ENCODE assay signal across 9 cellular contexts in genomic region chr20:45097485-45098095, GRCh38. TPM values are rescaled to one million over a fixed set of nuclear protein-coding genes. Genes with fewer than 3 reads are reported as not detected.
A peak's percentile ranks its signal among the peaks of the same experiment; 100 is the strongest.
DNase-seq lines count a peak whose midpoint lies in the region; ATAC-seq and TF ChIP-seq lines count a peak whose summit lies in the region.
"Had no signal": no experiment of that assay in that cellular context is flagged by ENCODE, and none has a peak within 500 bp of the region (broad histone marks: within the 10 kb centered on the region; RNA-seq: fewer than 3 reads in every experiment).

No MANE protein-coding gene starts in this region.

- H2BK12ac ChIP-seq in mesenchymal stem cell (ENCODE audit: low read length in 2 of 2), result peak overlapping the region in 1 of 2 experiments; percentile 43

- H3K14ac ChIP-seq in mesenchymal stem cell (ENCODE audit: low read length in 2 of 2), result no peak overlapping the region

- H3K36me3 ChIP-seq in iPS-15b (ENCODE audit: control insufficient read depth, insufficient read depth, low read length) (no peaks in the 10 kb centered on the region), mesenchymal stem cell (ENCODE audit: control insufficient read depth in 1 of 2, insufficient read depth in 2 of 2, low read depth in 1 of 2, low read length in 2 of 2) (peaks cover 0 to 10% of the 10 kb centered on the region in 2 experiments)

- no peak overlapping the region for H3K4me2 ChIP-seq in mesenchymal stem cell (ENCODE audit: low read length, poor library complexity, severe bottlenecking)

- H3K9me3 Mint-ChIP-seq in progenitor cell of endocrine pancreas (ENCODE audit: low read depth), result no peaks in the 10 kb centered on the region

- no peaks in the 10 kb centered on the region for H3K36me3 Mint-ChIP-seq in progenitor cell of endocrine pancreas (ENCODE audit: insufficient read depth)

- H3K27ac Mint-ChIP-seq in progenitor cell of endocrine pancreas, result no peak overlapping the region

- H4K8ac ChIP-seq in mesenchymal stem cell (ENCODE audit: low read length), result no peak overlapping the region

- no peak overlapping the region for H3K23ac ChIP-seq in mesenchymal stem cell (ENCODE audit: low read length in 2 of 2)

- peak in 67 of 76 experiments; percentile 9 to 81 (median 49) for DNase-seq in HUDEP-2 (lab: John Stamatoyannopoulos, UW; ENCODE audit: unreplicated experiment in 76 of 76)
- DNase-seq in activated naive CD4-positive, alpha-beta T cell treated with Interleukin-2 at 50 U/mL for 16 hours, result peak; percentile 27
- peak; percentile 63 for DNase-seq in stimulated activated CD8-positive, alpha-beta memory T cell treated with anti-CD3 and anti-CD28 coated beads, Interleukin-4, amount 100 ng/mL, for 48 hours
- DNase-seq in progenitor cell of endocrine pancreas (ENCODE audit: low spot score, unreplicated experiment), result no peak
- no peak for DNase-seq in NCI-H187 (lab: John Stamatoyannopoulos, UW)
- no peak for DNase-seq in mesenchymal stem cell

- no peak overlapping the region for H2BK15ac ChIP-seq in mesenchymal stem cell (ENCODE audit: low read depth, poor library complexity, severe bottlenecking)

- H3K9ac ChIP-seq in iPS-15b (ENCODE audit: low read depth, low read length) (no peak overlapping the region), mesenchymal stem cell (ENCODE audit: low read length) (no peak overlapping the region)

- no peak overlapping the region for H3K18ac ChIP-seq in mesenchymal stem cell (ENCODE audit: low read depth in 1 of 2, low read length in 2 of 2)

- H2AFZ ChIP-seq in mesenchymal stem cell (ENCODE audit: low read depth, low read length), result no peak overlapping the region

- H3K4me3 Mint-ChIP-seq in progenitor cell of endocrine pancreas (ENCODE audit: low read depth), result no peak overlapping the region

- H3K4me3 ChIP-seq in iPS-15b (ENCODE audit: low read depth, low read length) (peak overlapping the region; percentile 26), mesenchymal stem cell (ENCODE audit: insufficient read depth in 1 of 2, low read depth in 1 of 2, low read length in 2 of 2) (peak overlapping the region in 1 of 2 experiments; percentile 57)

- H3K9me3 ChIP-seq in iPS-15b (ENCODE audit: control insufficient read depth, insufficient read depth, low read length) (no peaks in the 10 kb centered on the region), mesenchymal stem cell (ENCODE audit: control insufficient read depth, low read length) (no peaks in the 10 kb centered on the region)

- WGBS in mesenchymal stem cell, result 96% methylated on average over 55 of the region's 55 CpGs

- TF ChIP-seq CTCF in progenitor cell of endocrine pancreas (IDR thresholded peaks at IDR 0.05; ENCODE audit: unreplicated experiment), result no peak

- H3K4me1 ChIP-seq in iPS-15b (ENCODE audit: control insufficient read depth, insufficient read depth, low read length) (peaks cover 4% of the 10 kb centered on the region), mesenchymal stem cell (ENCODE audit: control insufficient read depth, insufficient read depth, low read depth, low read length) (peaks cover 16% of the 10 kb centered on the region)

- H3K4me1 Mint-ChIP-seq in progenitor cell of endocrine pancreas (ENCODE audit: low read depth), result peaks cover 4% of the 10 kb centered on the region

- H3K27me3 Mint-ChIP-seq in progenitor cell of endocrine pancreas, result peaks cover 48% of the 10 kb centered on the region

- ATAC-seq in GM21786 (IDR thresholded peaks at IDR 0.05; ENCODE audit: unreplicated experiment), result no peak
- ATAC-seq: HCT116 had no signal

- no peak overlapping the region for H4K91ac ChIP-seq in mesenchymal stem cell (ENCODE audit: low read length)

- H3K27me3 ChIP-seq in iPS-15b (ENCODE audit: control insufficient read depth, insufficient read depth, low read length) (peaks cover 49% of the 10 kb centered on the region), mesenchymal stem cell (ENCODE audit: control insufficient read depth in 1 of 2, insufficient read depth in 1 of 2, low read length in 2 of 2) (peaks cover 0 to 56% of the 10 kb centered on the region in 2 experiments)

- no peaks in the 10 kb centered on the region for H3K79me1 ChIP-seq in mesenchymal stem cell (replicated peaks; ENCODE audit: low read length, poor library complexity, severe bottlenecking)

- no peak overlapping the region for H2AK5ac ChIP-seq in mesenchymal stem cell (ENCODE audit: low read length, severe bottlenecking)

- H3K4ac ChIP-seq in mesenchymal stem cell (ENCODE audit: low read depth in 1 of 2, low read length in 2 of 2), result no peak overlapping the region

- H2BK120ac ChIP-seq in mesenchymal stem cell (ENCODE audit: low read depth, low read length), result no peak overlapping the region

- H3K27ac ChIP-seq in mesenchymal stem cell (ENCODE audit: low read length, poor library complexity, severe bottlenecking), result no peak overlapping the region

- H2BK5ac ChIP-seq in mesenchymal stem cell (ENCODE audit: low read depth, low read length, poor library complexity, severe bottlenecking), result no peak overlapping the region

RNA-seq across cellular contexts. Expression of gene KCNS1, which starts 3.3 kb away (rescaled TPM):
- total RNA-seq in progenitor cell of endocrine pancreas, result 0.07 and 0.12 TPM in 2 replicates
- 0.03 TPM for polyA plus RNA-seq in mesenchymal stem cell (2013, experiment 1 of 2)
- polyA plus RNA-seq in mesenchymal stem cell (2013, experiment 2 of 2), result 0.01 TPM

RNA-seq across cellular contexts. Expression of gene WFDC5, which starts 17.4 kb away (rescaled TPM):
- not detected in 2 replicates for total RNA-seq in progenitor cell of endocrine pancreas
- not detected for polyA plus RNA-seq in mesenchymal stem cell (2013, experiment 1 of 2)
- polyA plus RNA-seq in mesenchymal stem cell (2013, experiment 2 of 2), result not detected

RNA-seq across cellular contexts. Expression of gene WFDC12, which starts 26.7 kb away (rescaled TPM):
- total RNA-seq in progenitor cell of endocrine pancreas, result not detected in 2 replicates
- not detected for polyA plus RNA-seq in mesenchymal stem cell (2013, experiment 1 of 2)
- polyA plus RNA-seq in mesenchymal stem cell (2013, experiment 2 of 2), result not detected

Comparison
In these comparisons a context has a peak if more than half of its experiments do, and no peak if none do; other contexts are left out.
1. DNase-seq: peak in HUDEP-2 (67 of 76), activated naive CD4-positive, alpha-beta T cell treated with Interleukin-2 at 50 U/mL for 16 hours (single experiment) and stimulated activated CD8-positive, alpha-beta memory T cell treated with anti-CD3 and anti-CD28 coated beads, Interleukin-4, amount 100 ng/mL, for 48 hours (single experiment); none in progenitor cell of endocrine pancreas (single experiment), NCI-H187 (0 of 2) and mesenchymal stem cell (single experiment).